Comparison of ENCODE assay signal across 17 cellular contexts in genomic region chr4:120857312-120857711, GRCh38.
"Had no signal": no experiment of that assay in that cellular context is flagged by ENCODE, and none has a peak within 500 bp of the region (broad histone marks: within the 10 kb centered on the region; RNA-seq: fewer than 3 reads in every experiment).

No MANE protein-coding gene starts in this region.

- ATAC-seq: activated CD4-positive, CD25-positive, alpha-beta regulatory T cell treated with anti-CD3 and anti-CD28 coated beads, Interleukin-2, amount 50 U/mL, for 24 hours; activated naive CD4-positive, alpha-beta T cell treated with anti-CD3 and anti-CD28 coated beads, Interleukin-2, amount 50 U/mL, for 72 hours; foreskin keratinocyte; mucosa of descending colon; natural killer cell; right cardiac atrium; stimulated activated memory B cell treated with anti-CD40 and anti-IgM and Interleukin-4, amounts not matched to agents 10 μg/mL and 1 μg/mL and 100 μg/mL, for 72 hours had no signal

- DNase-seq: activated CD4-positive, alpha-beta T cell treated with anti-CD3 and anti-CD28 coated beads, Interleukin-2, amount 50 U/mL, for 4 hours; activated effector memory CD4-positive, alpha-beta T cell treated with Interleukin-2 at 50 U/mL for 16 hours; activated T-cell treated with anti-CD3 and anti-CD28 coated beads, Interleukin-2, amount 50 U/mL, for 1 hour; effector CD4-positive, alpha-beta T cell; foreskin keratinocyte; head of caudate nucleus; mammary epithelial cell; mucosa of descending colon; natural killer cell; right cardiac atrium; spleen; stimulated activated CD4-positive, alpha-beta T cell treated with anti-CD3 and anti-CD28 coated beads, Interleukin-1b, Interleukin-23, amount 100 ng/mL, for 48 hours; tibial artery had no signal

- H3K27ac ChIP-seq: foreskin keratinocyte, spleen, tibial artery, vagina had no signal

- H3K4me1 ChIP-seq: foreskin keratinocyte, spleen, tibial artery, vagina had no signal

- H3K36me3 ChIP-seq: spleen, vagina had no signal

- H3K9me3 ChIP-seq: mucosa of descending colon, spleen, tibial artery, vagina had no signal

- H3K4me3 ChIP-seq: mucosa of descending colon, spleen, tibial artery, vagina had no signal

- H3K27me3 ChIP-seq: foreskin keratinocyte, spleen, tibial artery, vagina had no signal
